1 cellular context compared by ENCODE assay signal in genomic region chr2:120238728-120239487, GRCh38.
TF ChIP-seq lines count a peak whose summit lies in the region.

No MANE protein-coding gene starts in this region.

TF ChIP-seq in HepG2, 621 proteins besides CTCF, POLR2A, EP300 and RAD21 (continued from another document and continues in another):
- no peak for TF ChIP-seq ZHX2 (IDR thresholded peaks at IDR 0.05; ENCODE audit: low read depth)
- TF ChIP-seq ZHX2 (CRISPR knock-in tag; IDR thresholded peaks at IDR 0.05; ENCODE audit: borderline replicate concordance): no peak
- peak; percentile 87 for TF ChIP-seq ZC3H4 (CRISPR knock-in tag; IDR thresholded peaks at IDR 0.05; ENCODE audit: borderline replicate concordance)
- TF ChIP-seq NFIB (CRISPR knock-in tag; IDR thresholded peaks at IDR 0.05; ENCODE audit: borderline replicate concordance): no peak
- TF ChIP-seq AHDC1 (CRISPR knock-in tag; IDR thresholded peaks at IDR 0.05; ENCODE audit: borderline replicate concordance): peak; percentile 43; the same call in 1 of the 2 replicates
- no peak for TF ChIP-seq GTF3A (CRISPR knock-in tag; conservative IDR thresholded peaks at IDR 0.05)
- no peak for TF ChIP-seq ZC3H13 (CRISPR knock-in tag; IDR thresholded peaks at IDR 0.05)
- TF ChIP-seq ZBTB34 (CRISPR knock-in tag; IDR thresholded peaks at IDR 0.05): no peak
- TF ChIP-seq ZNF18 (CRISPR knock-in tag; IDR thresholded peaks at IDR 0.05; ENCODE audit: insufficient replicate concordance): no peak
- no peak for TF ChIP-seq ZIK1 (CRISPR knock-in tag; IDR thresholded peaks at IDR 0.05; ENCODE audit: borderline replicate concordance, low read depth)
- no peak for TF ChIP-seq ZBTB8A (CRISPR knock-in tag; IDR thresholded peaks at IDR 0.05; ENCODE audit: borderline replicate concordance, low read depth)
- 0 out of 2 replicates have a peak, but pooled peaks have one; percentile 26 for TF ChIP-seq ZFP1 (CRISPR knock-in tag; IDR thresholded peaks at IDR 0.05)
- TF ChIP-seq AKNA (CRISPR knock-in tag; IDR thresholded peaks at IDR 0.05; ENCODE audit: borderline replicate concordance): no peak
- no peak for TF ChIP-seq PAX8 (CRISPR knock-in tag; IDR thresholded peaks at IDR 0.05; ENCODE audit: borderline replicate concordance)
- TF ChIP-seq MATR3 (CRISPR knock-in tag; IDR thresholded peaks at IDR 0.05): no peak
- no peak for TF ChIP-seq CSRNP2 (CRISPR knock-in tag; conservative IDR thresholded peaks at IDR 0.05; ENCODE audit: low read depth)
- no peak for TF ChIP-seq HOXA5 (CRISPR knock-in tag; IDR thresholded peaks at IDR 0.05)
- no peak for TF ChIP-seq ZNF800 (CRISPR knock-in tag; IDR thresholded peaks at IDR 0.05)
- TF ChIP-seq HNRNPH1 (optimal IDR thresholded peaks at IDR 0.05; ENCODE audit: low read depth, low read length): no peak
- TF ChIP-seq PTBP1 (IDR thresholded peaks at IDR 0.05; ENCODE audit: low read depth, low read length, poor library complexity, severe bottlenecking): no peak
- TF ChIP-seq ZNF484 (CRISPR knock-in tag; IDR thresholded peaks at IDR 0.05; ENCODE audit: borderline replicate concordance, low read depth): 0 out of 2 replicates have a peak, but pooled peaks have one; percentile 30
- TF ChIP-seq CCDC6 (CRISPR knock-in tag; IDR thresholded peaks at IDR 0.05): peak; percentile 18; the same call in 1 of the 2 replicates
- no peak for TF ChIP-seq MNT (IDR thresholded peaks at IDR 0.05)
- no peak; the same call in none of the 2 replicates for TF ChIP-seq NFKB2 (CRISPR knock-in tag; IDR thresholded peaks at IDR 0.05; ENCODE audit: borderline replicate concordance)
- no peak for TF ChIP-seq AGO2 (optimal IDR thresholded peaks at IDR 0.05; ENCODE audit: low read depth, low read length)
- TF ChIP-seq MYC (CRISPR knock-in tag; IDR thresholded peaks at IDR 0.05; ENCODE audit: borderline replicate concordance): peak; percentile 68
